Comparison of ENCODE assay signal across 10 cellular contexts in genomic region chr21:42614391-42614790, GRCh38. TPM values are rescaled to one million over a fixed set of nuclear protein-coding genes. Genes with fewer than 3 reads are reported as not detected.
DNase-seq lines count a peak whose midpoint lies in the region; ATAC-seq, FAIRE-seq and TF ChIP-seq lines count a peak whose summit lies in the region.
"Had no signal": no experiment of that assay in that cellular context is flagged by ENCODE, and none has a peak within 500 bp of the region (broad histone marks: within the 10 kb centered on the region; RNA-seq: fewer than 3 reads in every experiment).

No MANE protein-coding gene starts in this region.

- H3K9me2 ChIP-seq in MM.1S (replicated peaks; ENCODE audit: insufficient read depth, low read length), result no peaks in the 10 kb centered on the region

- no peaks in the 10 kb centered on the region for H3F3A ChIP-seq in MM.1S (ENCODE audit: insufficient read depth, low read length)

- no peak overlapping the region for H3K56ac ChIP-seq in mesendoderm (ENCODE audit: low read length)

- no peak overlapping the region for H3K9ac ChIP-seq in MM.1S (ENCODE audit: low read length)
- H3K9ac ChIP-seq in mesendoderm (ENCODE audit: low read length), result no peak overlapping the region

- H3K4me2 ChIP-seq in A549 (no peak overlapping the region), MM.1S (ENCODE audit: low read depth, low read length) (no peak overlapping the region), mesendoderm (ENCODE audit: low read length) (no peak overlapping the region)

- ATAC-seq in A549, result peak; percentile 17 to 35; a peak in 4 of 6 replicates

- H2BK5ac ChIP-seq in mesendoderm (ENCODE audit: low read length), result no peak overlapping the region

- H3K79me1 ChIP-seq in mesendoderm (ENCODE audit: low read length), result no peaks in the 10 kb centered on the region

- no peak overlapping the region for H2BK120ac ChIP-seq in mesendoderm (ENCODE audit: low read depth, low read length)

- no peak overlapping the region for H2AFZ ChIP-seq in MM.1S (ENCODE audit: low read length)

- DNase-seq in A549 (ENCODE audit: low read depth in 1 of 2, low spot score in 1 of 2) (no peak), SW480 (ENCODE audit: low spot score) (peak; percentile 71), mesenteric fat pad (ENCODE audit: low spot score) (peak; percentile 51), D721Med (ENCODE audit: insufficient read length, low spot score) (no peak), brain microvascular endothelial cell (no peak), MM.1S (no peak), mesendoderm (no peak)
- peak; percentile 55 to 65 for DNase-seq in activated T-cell treated with anti-CD3 and anti-CD28 coated beads, Interleukin-2, amount 50 U/mL, for 48 hours

- WGBS in A549 (ENCODE audit: missing lambda C conversion rate), result 83% methylated on average over 9 of the region's 9 CpGs
- WGBS in mesendoderm (ENCODE audit: extremely low coverage, insufficient coverage, low lambda C conversion rate), result no CpG with 5 or more reads among the region's 9 CpGs

- H3K79me2 ChIP-seq in MM.1S (ENCODE audit: low read length) (no peaks in the 10 kb centered on the region), mesendoderm (ENCODE audit: control insufficient read depth, insufficient read depth, low read length) (no peaks in the 10 kb centered on the region)

- POLR2A ChIA-PET in A549 (lab: Yijun Ruan, JAX), result no interaction called here

- in situ Hi-C loops in brain microvascular endothelial cell (cut with HindIII; ENCODE audit: low pct_ligation_motif_present, low sequenced_read_pairs), result no loop called here

- no peak overlapping the region for H3K18ac ChIP-seq in mesendoderm (ENCODE audit: low read length)

- H3K23ac ChIP-seq in mesendoderm (ENCODE audit: low read length), result no peak overlapping the region

- H2AK5ac ChIP-seq in mesendoderm (ENCODE audit: low read length), result no peak overlapping the region

- no peaks in the 10 kb centered on the region for H3K36me3 ChIP-seq in brain microvascular endothelial cell (replicated peaks)
- H3K36me3 ChIP-seq in MM.1S (replicated peaks; ENCODE audit: insufficient read depth, low read length), result no peaks in the 10 kb centered on the region
- H3K36me3 ChIP-seq in mesendoderm (ENCODE audit: control insufficient read depth, insufficient read depth, low read length), result no peaks in the 10 kb centered on the region
- H3K36me3 ChIP-seq: BE2C had no signal

- H3K27ac ChIP-seq in A549 (no peak overlapping the region), brain microvascular endothelial cell (no peak overlapping the region), MM.1S (ENCODE audit: low read length) (no peak overlapping the region), mesendoderm (ENCODE audit: low read depth, low read length) (no peak overlapping the region)

- no peak overlapping the region for H4K5ac ChIP-seq in mesendoderm (ENCODE audit: low read length)

- TF ChIP-seq EP300 in A549 (IDR thresholded peaks at IDR 0.05), result no peak

- H3K9me3 ChIP-seq in A549 (no peaks in the 10 kb centered on the region), MM.1S (replicated peaks; ENCODE audit: insufficient read depth, low read length) (no peaks in the 10 kb centered on the region)
- H3K9me3 ChIP-seq: BE2C had no signal

- H3K27me3 ChIP-seq in brain microvascular endothelial cell (replicated peaks) (peaks cover 5% of the 10 kb centered on the region), MM.1S (replicated peaks; ENCODE audit: insufficient read depth, low read length) (peaks cover 97% of the 10 kb centered on the region), mesendoderm (ENCODE audit: insufficient read depth, low read length, poor library complexity) (no peaks in the 10 kb centered on the region)

- TF ChIP-seq CTCF in A549 (IDR thresholded peaks at IDR 0.05), result no peak
- TF ChIP-seq CTCF in D721Med (IDR thresholded peaks at IDR 0.05; ENCODE audit: insufficient read depth, missing control alignments), result no peak
- TF ChIP-seq CTCF in brain microvascular endothelial cell (IDR thresholded peaks at IDR 0.05; ENCODE audit: low read depth, low read length, missing control alignments), result no peak
- no peak for TF ChIP-seq CTCF in MM.1S (IDR thresholded peaks at IDR 0.05; ENCODE audit: low read length)

- peaks cover 6% of the 10 kb centered on the region; the same call in 1 of the 3 replicates for H3K4me1 ChIP-seq in A549
- no peaks in the 10 kb centered on the region for H3K4me1 ChIP-seq in MM.1S (ENCODE audit: low read length)
- H3K4me1 ChIP-seq in mesendoderm (ENCODE audit: control insufficient read depth, low read depth, low read length), result no peaks in the 10 kb centered on the region
- H3K4me1 ChIP-seq: BE2C had no signal

- no peak overlapping the region for H3K4ac ChIP-seq in mesendoderm (ENCODE audit: low read depth, low read length)

- no peaks in the 10 kb centered on the region for H4K20me1 ChIP-seq in MM.1S (ENCODE audit: insufficient read depth, low read length)

- TF ChIP-seq RAD21 in A549 (conservative IDR thresholded peaks at IDR 0.05 in 1 of 2, IDR thresholded peaks at IDR 0.05 in 1 of 2), result no peak

- FAIRE-seq in A549 (lab: Jason Lieb, UNC) (no peak), D721Med (lab: Jason Lieb, UNC) (no peak)

- no peak for TF ChIP-seq POLR2A in A549 (IDR thresholded peaks at IDR 0.05; ENCODE audit: low read length)

- CTCF ChIA-PET in A549 (lab: Yijun Ruan, JAX), result no interaction called here

- no peak overlapping the region for H3K4me3 ChIP-seq in A549
- no peak overlapping the region for H3K4me3 ChIP-seq in brain microvascular endothelial cell (ENCODE audit: low read depth, low read length)
- no peak overlapping the region for H3K4me3 ChIP-seq in MM.1S (ENCODE audit: low read length)
- H3K4me3 ChIP-seq in mesendoderm (ENCODE audit: low read length), result no peak overlapping the region

- no peak overlapping the region for H4K8ac ChIP-seq in mesendoderm (ENCODE audit: low read depth, low read length)

- no peak overlapping the region for H2BK15ac ChIP-seq in mesendoderm (replicated peaks; ENCODE audit: low read depth)

TF ChIP-seq in A549, 52 proteins besides CTCF, POLR2A, EP300 and RAD21:
- TF ChIP-seq MAZ (IDR thresholded peaks at IDR 0.05; ENCODE audit: borderline replicate concordance, low read depth, low read length) (no peak), REST (IDR thresholded peaks at IDR 0.05) (no peak), SMC3 (IDR thresholded peaks at IDR 0.05) (no peak), KDM5A (IDR thresholded peaks at IDR 0.05) (no peak), EHF (CRISPR knock-in tag; IDR thresholded peaks at IDR 0.05) (no peak)
TF ChIP-seq in A549: peak in this region for 0.

RNA-seq across cellular contexts. Expression of gene PDE9A, which starts 39.0 kb away (rescaled TPM):
- polyA plus RNA-seq in A549 (2011; rRNA removed) (3.1 and 3.3 TPM in 2 replicates), A549 (2017; fragmentation: RNase III; extraction: RNeasy Plus Mini Kit Qiagen cat#74134 plus additional on column Dnase treatment) (0.58 to 1.5 TPM (median 1.3 TPM) in 3 replicates)
- 1.3 and 1.6 TPM in 2 replicates for polyA plus RNA-seq in A549 (2012; cell fraction: cytosol; rRNA removed)
- 1.4 and 2.1 TPM in 2 replicates for polyA plus RNA-seq in A549 (2012; cell fraction: nucleus; rRNA removed)
- polyA minus RNA-seq in A549 (2011; rRNA and poly(A)+ RNA removed), result 2.6 and 3.1 TPM in 2 replicates
- total RNA-seq in mesenteric fat pad, result 7.9 TPM
- 36.9 TPM for polyA plus RNA-seq in mesendoderm (2013, experiment 1 of 2)
- polyA plus RNA-seq in mesendoderm (2013, experiment 2 of 2), result 38.7 TPM
- total RNA-seq: LHCN-M2 had no signal

Comparison
In these comparisons a context has a peak if more than half of its experiments do, and no peak if none do; other contexts are left out.
1. DNase-seq: peak in SW480 (single experiment), activated T-cell treated with anti-CD3 and anti-CD28 coated beads, Interleukin-2, amount 50 U/mL, for 48 hours (2 of 2) and mesenteric fat pad (single experiment); none in A549 (0 of 2), D721Med (single experiment), brain microvascular endothelial cell (single experiment), MM.1S (single experiment) and mesendoderm (single experiment).